Comparison of ENCODE assay signal across 1 cellular context in the genomic region with DNA sequence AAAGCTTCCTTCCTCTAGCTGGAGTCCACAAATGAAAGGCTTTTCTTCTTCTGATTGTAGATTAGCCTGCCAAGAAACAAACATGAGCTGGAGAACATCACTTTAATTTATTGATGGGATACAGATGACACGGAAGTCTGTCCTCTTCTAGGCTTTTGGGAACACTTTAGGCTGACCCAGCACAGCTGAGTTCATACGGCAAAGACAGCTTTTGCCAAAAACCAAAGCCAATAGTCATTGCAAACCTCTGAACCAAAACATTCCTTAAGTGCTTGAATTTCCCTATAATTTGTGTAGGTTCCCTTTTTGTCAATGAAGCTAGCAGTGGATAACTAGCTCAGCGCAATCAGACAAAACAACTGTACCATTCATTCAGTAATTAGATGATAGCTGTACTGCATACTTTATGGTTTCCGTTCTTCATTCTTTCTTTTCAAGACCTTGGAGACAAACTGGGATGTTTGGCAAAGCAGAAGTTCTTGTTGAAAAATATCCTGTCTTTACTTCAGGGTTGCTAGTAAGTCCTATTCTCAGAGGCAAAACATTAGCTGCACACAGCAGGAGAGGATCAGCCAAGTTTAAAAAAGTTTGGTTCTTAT.
TF ChIP-seq lines count a peak whose summit lies in the region.

No MANE protein-coding gene starts in this region.

TF ChIP-seq in liver, 16 proteins besides CTCF, POLR2A, EP300 and RAD21 (continued from another document):
- TF ChIP-seq, protein P1, sequence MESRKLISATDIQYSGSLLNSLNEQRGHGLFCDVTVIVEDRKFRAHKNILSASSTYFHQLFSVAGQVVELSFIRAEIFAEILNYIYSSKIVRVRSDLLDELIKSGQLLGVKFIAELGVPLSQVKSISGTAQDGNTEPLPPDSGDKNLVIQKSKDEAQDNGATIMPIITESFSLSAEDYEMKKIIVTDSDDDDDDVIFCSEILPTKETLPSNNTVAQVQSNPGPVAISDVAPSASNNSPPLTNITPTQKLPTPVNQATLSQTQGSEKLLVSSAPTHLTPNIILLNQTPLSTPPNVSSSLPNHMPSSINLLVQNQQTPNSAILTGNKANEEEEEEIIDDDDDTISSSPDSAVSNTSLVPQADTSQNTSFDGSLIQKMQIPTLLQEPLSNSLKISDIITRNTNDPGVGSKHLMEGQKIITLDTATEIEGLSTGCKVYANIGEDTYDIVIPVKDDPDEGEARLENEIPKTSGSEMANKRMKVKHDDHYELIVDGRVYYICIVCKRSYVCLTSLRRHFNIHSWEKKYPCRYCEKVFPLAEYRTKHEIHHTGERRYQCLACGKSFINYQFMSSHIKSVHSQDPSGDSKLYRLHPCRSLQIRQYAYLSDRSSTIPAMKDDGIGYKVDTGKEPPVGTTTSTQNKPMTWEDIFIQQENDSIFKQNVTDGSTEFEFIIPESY (IDR thresholded peaks at IDR 0.05) = no peak
- TF ChIP-seq GABPA (IDR thresholded peaks at IDR 0.05 in 1 of 2, conservative IDR thresholded peaks at IDR 0.05 in 1 of 2) (no peak), HNF4A (conservative IDR thresholded peaks at IDR 0.05) (no peak), EGR1 (IDR thresholded peaks at IDR 0.05; ENCODE audit: low read depth in 2 of 2) (no peak), TAF1 (conservative IDR thresholded peaks at IDR 0.05) (no peak), RXRA (IDR thresholded peaks at IDR 0.05) (peak in 1 of 2 donors; percentile 17)
- TF ChIP-seq, protein P2, sequence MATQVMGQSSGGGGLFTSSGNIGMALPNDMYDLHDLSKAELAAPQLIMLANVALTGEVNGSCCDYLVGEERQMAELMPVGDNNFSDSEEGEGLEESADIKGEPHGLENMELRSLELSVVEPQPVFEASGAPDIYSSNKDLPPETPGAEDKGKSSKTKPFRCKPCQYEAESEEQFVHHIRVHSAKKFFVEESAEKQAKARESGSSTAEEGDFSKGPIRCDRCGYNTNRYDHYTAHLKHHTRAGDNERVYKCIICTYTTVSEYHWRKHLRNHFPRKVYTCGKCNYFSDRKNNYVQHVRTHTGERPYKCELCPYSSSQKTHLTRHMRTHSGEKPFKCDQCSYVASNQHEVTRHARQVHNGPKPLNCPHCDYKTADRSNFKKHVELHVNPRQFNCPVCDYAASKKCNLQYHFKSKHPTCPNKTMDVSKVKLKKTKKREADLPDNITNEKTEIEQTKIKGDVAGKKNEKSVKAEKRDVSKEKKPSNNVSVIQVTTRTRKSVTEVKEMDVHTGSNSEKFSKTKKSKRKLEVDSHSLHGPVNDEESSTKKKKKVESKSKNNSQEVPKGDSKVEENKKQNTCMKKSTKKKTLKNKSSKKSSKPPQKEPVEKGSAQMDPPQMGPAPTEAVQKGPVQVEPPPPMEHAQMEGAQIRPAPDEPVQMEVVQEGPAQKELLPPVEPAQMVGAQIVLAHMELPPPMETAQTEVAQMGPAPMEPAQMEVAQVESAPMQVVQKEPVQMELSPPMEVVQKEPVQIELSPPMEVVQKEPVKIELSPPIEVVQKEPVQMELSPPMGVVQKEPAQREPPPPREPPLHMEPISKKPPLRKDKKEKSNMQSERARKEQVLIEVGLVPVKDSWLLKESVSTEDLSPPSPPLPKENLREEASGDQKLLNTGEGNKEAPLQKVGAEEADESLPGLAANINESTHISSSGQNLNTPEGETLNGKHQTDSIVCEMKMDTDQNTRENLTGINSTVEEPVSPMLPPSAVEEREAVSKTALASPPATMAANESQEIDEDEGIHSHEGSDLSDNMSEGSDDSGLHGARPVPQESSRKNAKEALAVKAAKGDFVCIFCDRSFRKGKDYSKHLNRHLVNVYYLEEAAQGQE (IDR thresholded peaks at IDR 0.05) = no peak
TF ChIP-seq in liver: peak in this region for 3.
